ENCODE assay signal across 9 cellular contexts in the genomic region with DNA sequence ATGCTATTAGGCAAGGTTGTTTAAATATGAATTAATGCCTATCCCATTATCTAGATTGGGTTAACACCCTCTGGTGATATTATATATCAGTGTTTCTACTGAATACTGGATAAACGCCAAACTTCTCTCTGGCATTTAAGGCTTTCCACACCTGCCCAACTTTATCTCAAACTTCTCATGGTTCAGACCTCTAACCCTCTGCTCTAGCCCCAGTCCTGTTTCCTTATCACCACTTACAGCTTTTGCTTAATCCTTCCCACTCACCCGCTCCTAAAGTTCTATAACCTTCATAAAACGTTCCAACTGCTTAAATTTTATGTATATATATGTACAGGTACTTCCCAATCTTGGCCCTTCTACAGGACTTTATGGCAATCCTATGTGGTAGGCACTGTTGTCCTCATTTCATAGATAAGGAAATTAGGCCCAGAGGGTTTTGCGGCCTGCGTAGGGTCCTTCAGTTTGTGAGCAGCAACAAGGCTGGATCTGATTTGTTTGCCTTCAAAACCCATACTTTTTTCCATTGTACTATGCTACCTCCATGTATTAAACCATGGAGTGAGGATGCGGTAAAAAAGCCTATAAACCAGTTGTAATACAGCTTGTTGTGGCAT. TPM values are rescaled to one million over a fixed set of nuclear protein-coding genes. Genes with fewer than 3 reads are reported as not detected.
DNase-seq lines count a peak whose midpoint lies in the region; ATAC-seq, FAIRE-seq and TF ChIP-seq lines count a peak whose summit lies in the region.
"Had no signal": no experiment of that assay in that cellular context is flagged by ENCODE, and none has a peak within 500 bp of the region (broad histone marks: within the 10 kb centered on the region; RNA-seq: fewer than 3 reads in every experiment).

No MANE protein-coding gene starts in this region.

- H3K4me1 ChIP-seq in right lobe of liver (peaks cover 0 to 35% (median 3%) of the 10 kb centered on the region in 4 donors), upper lobe of left lung (peaks cover 23 to 44% (median 30%) of the 10 kb centered on the region in 4 donors)

- H3K27ac ChIP-seq in right lobe of liver (peak overlapping the region; percentile 78 to 84 (median 80)), upper lobe of left lung (peak overlapping the region; percentile 91 to 98 (median 92))

- DNase-seq in activated naive CD4-positive, alpha-beta T cell treated with anti-CD3 and anti-CD28 coated beads, Interleukin-2, amount 10 ng/mL, durations not matched to agents 7 days and 5 days: no peak
- DNase-seq in activated naive CD4-positive, alpha-beta T cell (lab: John Stamatoyannopoulos, UW): no peak
- DNase-seq in activated naive CD8-positive, alpha-beta T cell treated with anti-CD3 and anti-CD28 coated beads for 36 hours: no peak
- no peak for DNase-seq in right lobe of liver
- DNase-seq in upper lobe of left lung: no peak
- no peak for DNase-seq in GM12892 (ENCODE audit: insufficient read length)
- no peak for DNase-seq in RCC 7860 (ENCODE audit: low spot score)
- DNase-seq: activated effector memory CD4-positive, alpha-beta T cell treated with anti-CD3 and anti-CD28 coated beads, Interleukin-2, amount 50 U/mL, for 16 hours had no signal

- WGBS in right lobe of liver (ENCODE audit: insufficient coverage, low coverage, low lambda C conversion rate, missing lambda C conversion rate): 22% methylated on average over 6 of the region's 6 CpGs
- 60 to 63% methylated on average over 6 of the region's 6 CpGs for WGBS in upper lobe of left lung, 2 donors

- H3K4me3 Mint-ChIP-seq in activated naive CD4-positive, alpha-beta T cell treated with anti-CD3 and anti-CD28 coated beads, Interleukin-2, amount 10 ng/mL, durations not matched to agents 7 days and 5 days: peak overlapping the region; percentile 86
- peak overlapping the region; percentile 93 for H3K4me3 Mint-ChIP-seq in activated naive CD8-positive, alpha-beta T cell treated with anti-CD3 and anti-CD28 coated beads for 36 hours

- no peaks in the 10 kb centered on the region for H3K9me3 ChIP-seq in right lobe of liver
- H3K9me3 ChIP-seq in upper lobe of left lung: no peaks in the 10 kb centered on the region

- TF ChIP-seq POLR2A in right lobe of liver (IDR thresholded peaks at IDR 0.05): no peak
- TF ChIP-seq POLR2A in upper lobe of left lung (IDR thresholded peaks at IDR 0.05): no peak
- TF ChIP-seq POLR2A in GM12892 (IDR thresholded peaks at IDR 0.05; ENCODE audit: low read depth, low read length): no peak

- no peak for TF ChIP-seq EP300 in upper lobe of left lung (IDR thresholded peaks at IDR 0.05)

- CTCF ChIA-PET in activated naive CD4-positive, alpha-beta T cell treated with anti-CD3 and anti-CD28 coated beads, Interleukin-2, amount 10 ng/mL, durations not matched to agents 7 days and 5 days (lab: Charles Lee): interaction anchor here (0.5 to 2.2 kb wide), 5 partner anchors 16 to 945 kb away, joined by 3 to 13 read pairs (median 5); partner anchors contain the start of genes C12orf57, C1RL and RNU7-1

- ATAC-seq in right lobe of liver (no peak), upper lobe of left lung (ENCODE audit: low FRiP score in 2 of 2) (no peak), HG02571 (IDR thresholded peaks at IDR 0.05; ENCODE audit: unreplicated experiment) (no peak)

- H3K27ac Mint-ChIP-seq in activated naive CD4-positive, alpha-beta T cell treated with anti-CD3 and anti-CD28 coated beads, Interleukin-2, amount 10 ng/mL, durations not matched to agents 7 days and 5 days: no peak overlapping the region
- H3K27ac Mint-ChIP-seq in activated naive CD8-positive, alpha-beta T cell treated with anti-CD3 and anti-CD28 coated beads for 36 hours: peak overlapping the region; percentile 89

- no peaks in the 10 kb centered on the region for H3K36me3 ChIP-seq in right lobe of liver
- peaks cover 0 to 21% (median 7%) of the 10 kb centered on the region in 4 donors for H3K36me3 ChIP-seq in upper lobe of left lung

- peaks cover 34% of the 10 kb centered on the region for H3K4me1 Mint-ChIP-seq in activated naive CD4-positive, alpha-beta T cell treated with anti-CD3 and anti-CD28 coated beads, Interleukin-2, amount 10 ng/mL, durations not matched to agents 7 days and 5 days
- H3K4me1 Mint-ChIP-seq in activated naive CD8-positive, alpha-beta T cell treated with anti-CD3 and anti-CD28 coated beads for 36 hours: peaks cover 32% of the 10 kb centered on the region

- H3K4me3 ChIP-seq in right lobe of liver (peak overlapping the region; percentile 80 to 93 (median 81)), upper lobe of left lung (peak overlapping the region in 3 of 4 donors; percentile 83 to 97 (median 88))

- FAIRE-seq in GM12892 (lab: Jason Lieb, UNC) (no peak), RCC 7860 (lab: Jason Lieb, UNC) (no peak)

- H3K36me3 Mint-ChIP-seq in activated naive CD4-positive, alpha-beta T cell treated with anti-CD3 and anti-CD28 coated beads, Interleukin-2, amount 10 ng/mL, durations not matched to agents 7 days and 5 days: peaks cover 20% of the 10 kb centered on the region
- peaks cover 9% of the 10 kb centered on the region for H3K36me3 Mint-ChIP-seq in activated naive CD8-positive, alpha-beta T cell treated with anti-CD3 and anti-CD28 coated beads for 36 hours

- TF ChIP-seq CTCF in right lobe of liver (IDR thresholded peaks at IDR 0.05) (no peak), upper lobe of left lung (IDR thresholded peaks at IDR 0.05) (no peak)

- H3K9me3 Mint-ChIP-seq in activated naive CD4-positive, alpha-beta T cell treated with anti-CD3 and anti-CD28 coated beads, Interleukin-2, amount 10 ng/mL, durations not matched to agents 7 days and 5 days: no peaks in the 10 kb centered on the region
- H3K9me3 Mint-ChIP-seq in activated naive CD8-positive, alpha-beta T cell treated with anti-CD3 and anti-CD28 coated beads for 36 hours: no peaks in the 10 kb centered on the region

- H3K27me3 Mint-ChIP-seq in activated naive CD4-positive, alpha-beta T cell treated with anti-CD3 and anti-CD28 coated beads, Interleukin-2, amount 10 ng/mL, durations not matched to agents 7 days and 5 days: peaks cover 4% of the 10 kb centered on the region
- H3K27me3 Mint-ChIP-seq in activated naive CD8-positive, alpha-beta T cell treated with anti-CD3 and anti-CD28 coated beads for 36 hours: no peaks in the 10 kb centered on the region

- intact Hi-C loops in right lobe of liver (cut with DNase I): no loop called here

- H3K27me3 ChIP-seq in right lobe of liver (no peaks in the 10 kb centered on the region), upper lobe of left lung (no peaks in the 10 kb centered on the region)

RNA-seq across cellular contexts. Expression of gene LPCAT3, which starts 1.2 kb away (rescaled TPM):
- 10 to 100 TPM; 23.3 to 23.8 TPM for total RNA-seq in activated naive CD8-positive, alpha-beta T cell treated with anti-CD3 and anti-CD28 coated beads for 36 hours
- total RNA-seq in right lobe of liver (100 to 1,000 TPM in 1 of 6 experiments, 10 to 100 TPM in 5; 50.6 to 115 (median 77.5) TPM), upper lobe of left lung (100 to 1,000 TPM in 1 of 6 donors, 10 to 100 TPM in 5; 56.3 to 110 (median 84.1) TPM)
- 16.2 TPM for polyA plus RNA-seq in GM12892 (2012; ENCODE audit: missing spikeins)

RNA-seq across cellular contexts. Expression of gene C1S, which starts 43.5 kb away (rescaled TPM):
- under 1 TPM; 0.47 to 0.66 TPM for total RNA-seq in activated naive CD8-positive, alpha-beta T cell treated with anti-CD3 and anti-CD28 coated beads for 36 hours
- total RNA-seq in right lobe of liver: 1,000 to 10,000 TPM in 5 of 6 experiments, 100 to 1,000 TPM in 1; 993 to 2,993 (median 1,796) TPM
- 100 to 1,000 TPM; 146 to 338 (median 208) TPM for total RNA-seq in upper lobe of left lung
- polyA plus RNA-seq in GM12892 (2012; ENCODE audit: missing spikeins): 1.00 TPM

RNA-seq across cellular contexts. Expression of gene EMG1, which starts 46.4 kb away (rescaled TPM):
- 100 to 1,000 TPM; 130 to 140 TPM for total RNA-seq in activated naive CD8-positive, alpha-beta T cell treated with anti-CD3 and anti-CD28 coated beads for 36 hours
- total RNA-seq in right lobe of liver (10 to 100 TPM; 13.2 to 28.1 (median 18.9) TPM), upper lobe of left lung (10 to 100 TPM; 30.4 to 47.4 (median 38.3) TPM)
- polyA plus RNA-seq in GM12892 (2012; ENCODE audit: missing spikeins): 109 TPM

RNA-seq across cellular contexts. Expression of gene PHB2, which starts 46.6 kb away (rescaled TPM):
- 100 to 1,000 TPM; 556 to 557 TPM for total RNA-seq in activated naive CD8-positive, alpha-beta T cell treated with anti-CD3 and anti-CD28 coated beads for 36 hours
- total RNA-seq in right lobe of liver (100 to 1,000 TPM in 4 of 6 experiments, 10 to 100 TPM in 2; 95.5 to 215 (median 122) TPM), upper lobe of left lung (100 to 1,000 TPM; 101 to 196 (median 140) TPM)
- 315 TPM for polyA plus RNA-seq in GM12892 (2012; ENCODE audit: missing spikeins)

Comparison
In these comparisons a context has a peak if more than half of its experiments do, and no peak if none do; other contexts are left out.
1. RNA of gene C1S, which starts 43.5 kb away (total RNA-seq): 993 to 2,993 TPM in right lobe of liver and 146 to 338 TPM in upper lobe of left lung; 0.47 to 0.66 TPM in activated naive CD8-positive, alpha-beta T cell treated with anti-CD3 and anti-CD28 coated beads for 36 hours; every median in the first group is over 10 times any median in the second.